Comparison of ENCODE assay signal across 3 cellular contexts in genomic region chr1:6445929-6446328, GRCh38. TPM values are rescaled to one million over a fixed set of nuclear protein-coding genes. Genes with fewer than 3 reads are reported as not detected.
"Had no signal": no experiment of that assay in that cellular context is flagged by ENCODE, and none has a peak within 500 bp of the region (broad histone marks: within the 10 kb centered on the region; RNA-seq: fewer than 3 reads in every experiment).

No MANE protein-coding gene starts in this region.

RNA-seq across cellular contexts. Expression of gene HES2, which starts 26.2 kb away (rescaled TPM):
- total RNA-seq: activated naive CD8-positive, alpha-beta T cell treated with anti-CD3 and anti-CD28 coated beads for 36 hours; Right ventricle myocardium superior; SJCRH30 had no signal
